ENCODE assay signal across 22 cellular contexts in genomic region chr14:59362533-59362932, GRCh38.
DNase-seq lines count a peak whose midpoint lies in the region; FAIRE-seq and TF ChIP-seq lines count a peak whose summit lies in the region.
"Had no signal": no experiment of that assay in that cellular context is flagged by ENCODE, and none has a peak within 500 bp of the region (broad histone marks: within the 10 kb centered on the region; RNA-seq: fewer than 3 reads in every experiment).

No MANE protein-coding gene starts in this region.

- no peaks in the 10 kb centered on the region for H3K27me3 Mint-ChIP-seq in Caco-2 (ENCODE audit: insufficient read depth, unreplicated experiment)
- H3K27me3 Mint-ChIP-seq: activated CD4-positive, alpha-beta T cell treated with anti-CD3 and anti-CD28 coated beads, Interleukin-2, amount 10 ng/mL, durations not matched to agents 24 days and 14 days; activated naive CD8-positive, alpha-beta T cell; activated T-cell treated with anti-CD3 and anti-CD28 coated beads, Interleukin-2, amount 50 U/mL, for 24 hours had no signal

- CTCF ChIA-PET in Caco-2 (lab: Charles Lee) = no interaction called here

- H3K36me3 Mint-ChIP-seq in Caco-2 (ENCODE audit: insufficient read depth, unreplicated experiment) = peaks cover 24% of the 10 kb centered on the region

- no peak overlapping the region for H2AFZ ChIP-seq in keratinocyte (ENCODE audit: control insufficient read depth, low read length)

- H3K4me3 ChIP-seq in cardiac fibroblast (replicated peaks in 1 of 2; ENCODE audit: low read depth in 2 of 2, low read length in 2 of 2) = no peak overlapping the region
- peak overlapping the region in 1 of 3 experiments; percentile 90 for H3K4me3 ChIP-seq in keratinocyte (ENCODE audit: control insufficient read depth in 2 of 3, extremely low read depth in 1 of 3, insufficient read depth in 2 of 3, low read depth in 1 of 3, low read length in 3 of 3)
- H3K4me3 ChIP-seq in Caco-2 (ENCODE audit: low read depth, low read length) = no peak overlapping the region
- H3K4me3 ChIP-seq: stomach had no signal

- BruUV-seq in Caco-2 (replicated peaks; lab: Mats Ljungman, UMichigan) = no TSS peak

- H3K27ac Mint-ChIP-seq in Caco-2 (ENCODE audit: unreplicated experiment) = no peak overlapping the region
- H3K27ac Mint-ChIP-seq: activated CD4-positive, alpha-beta T cell treated with anti-CD3 and anti-CD28 coated beads, Interleukin-2, amount 10 ng/mL, durations not matched to agents 24 days and 14 days; activated naive CD8-positive, alpha-beta T cell; activated T-cell treated with anti-CD3 and anti-CD28 coated beads, Interleukin-2, amount 50 U/mL, for 24 hours; endodermal cell; mesothelial cell of epicardium had no signal

- no peaks in the 10 kb centered on the region for H3K9me1 ChIP-seq in keratinocyte (ENCODE audit: control insufficient read depth, extremely low read depth, insufficient read depth, low read length)

- no peak overlapping the region for H3K4me3 Mint-ChIP-seq in Caco-2 (ENCODE audit: unreplicated experiment)
- H3K4me3 Mint-ChIP-seq: activated CD4-positive, alpha-beta T cell treated with anti-CD3 and anti-CD28 coated beads, Interleukin-2, amount 10 ng/mL, durations not matched to agents 24 days and 14 days; activated naive CD8-positive, alpha-beta T cell; activated T-cell treated with anti-CD3 and anti-CD28 coated beads, Interleukin-2, amount 50 U/mL, for 24 hours; endodermal cell; mesothelial cell of epicardium had no signal

- H4K20me1 ChIP-seq in keratinocyte (ENCODE audit: control insufficient read depth, extremely low read depth, insufficient read depth, low read length) = no peaks in the 10 kb centered on the region

- H3K4me2 ChIP-seq in keratinocyte (ENCODE audit: control insufficient read depth, extremely low read depth, insufficient read depth, low read depth, low read length) = peak overlapping the region; percentile 95

- POLR2A ChIA-PET in Caco-2 (lab: Charles Lee) = no interaction called here

- DNase-seq in EH (ENCODE audit: low read depth) (peak; percentile 22), NCI-H226 (peak; percentile 74), cardiac fibroblast (ENCODE audit: low read depth in 2 of 2) (peak; percentile 53), keratinocyte (ENCODE audit: low read depth, low spot score) (no peak), SKM-1 treated with dmso at 0.1 percent for 144 hours (lab: John Stamatoyannopoulos, UW; ENCODE audit: unreplicated experiment) (no peak), NCI-H526 treated with DMSO at 0.1 percent for 48 hours (lab: John Stamatoyannopoulos, UW) (no peak), Caco-2 (no peak)
- DNase-seq in activated effector memory CD4-positive, alpha-beta T cell treated with Interleukin-2 at 50 U/mL for 16 hours = no peak
- DNase-seq: activated CD4-positive, alpha-beta T cell treated with anti-CD3 and anti-CD28 coated beads, Interleukin-2, amount 10 ng/mL, durations not matched to agents 24 days and 14 days; activated T-cell treated with anti-CD3 and anti-CD28 coated beads, Interleukin-2, amount 50 U/mL, for 24 hours; COR-L47; endodermal cell; GF-D8; H7; head of caudate nucleus; islet precursor cell; NCI-H1694; NCI-H446 treated with DMSO at 0.1 percent for 48 hours; stomach had no signal

- H3K27ac ChIP-seq in keratinocyte (ENCODE audit: control insufficient read depth, insufficient read depth, low read length) = peak overlapping the region; percentile 98
- H3K27ac ChIP-seq: stomach had no signal

- peak overlapping the region; percentile 87 for H3K9ac ChIP-seq in keratinocyte (ENCODE audit: control insufficient read depth, extremely low read depth, insufficient read depth, low read length)

- FAIRE-seq in keratinocyte (lab: Jason Lieb, UNC) = peak; percentile 76
- FAIRE-seq: GM12892 had no signal

- dilution Hi-C loops in keratinocyte (cut with MboI; ENCODE audit: extremely low pct_ligation_motif_present, low sequenced_read_pairs) = no loop called here

- TF ChIP-seq CTCF in cardiac fibroblast (IDR thresholded peaks at IDR 0.05; ENCODE audit: low read depth, low read length) (no peak), keratinocyte (optimal IDR thresholded peaks at IDR 0.05 in 1 of 3, IDR thresholded peaks at IDR 0.05 in 1 of 3, conservative IDR thresholded peaks at IDR 0.05 in 1 of 3; ENCODE audit: extremely low read depth in 1 of 3, insufficient read depth in 2 of 3, low read length in 3 of 3) (no peak), Caco-2 (IDR thresholded peaks at IDR 0.05; ENCODE audit: insufficient read depth in 1 of 2, low read depth in 1 of 2, low read length in 1 of 2, severe bottlenecking in 1 of 2, unreplicated experiment in 1 of 2) (no peak)

- H3K36me3 ChIP-seq in keratinocyte (ENCODE audit: control insufficient read depth in 2 of 2, extremely low read depth in 1 of 2, insufficient read depth in 2 of 2, low read length in 2 of 2) (peaks cover 2 to 8% of the 10 kb centered on the region in 2 experiments), Caco-2 (ENCODE audit: control insufficient read depth, insufficient read depth, low read length) (no peaks in the 10 kb centered on the region)

- no peaks in the 10 kb centered on the region for H3K9me3 Mint-ChIP-seq in Caco-2 (ENCODE audit: unreplicated experiment)
- H3K9me3 Mint-ChIP-seq: activated CD4-positive, alpha-beta T cell treated with anti-CD3 and anti-CD28 coated beads, Interleukin-2, amount 10 ng/mL, durations not matched to agents 24 days and 14 days; activated T-cell treated with anti-CD3 and anti-CD28 coated beads, Interleukin-2, amount 50 U/mL, for 24 hours; endodermal cell; mesothelial cell of epicardium had no signal

- H3K27me3 ChIP-seq in keratinocyte (ENCODE audit: control insufficient read depth, extremely low read depth, insufficient read depth, low read length) (no peaks in the 10 kb centered on the region), Caco-2 (replicated peaks; ENCODE audit: control insufficient read depth, insufficient read depth, low read length) (no peaks in the 10 kb centered on the region)
- H3K27me3 ChIP-seq: stomach had no signal

- peaks cover 80% of the 10 kb centered on the region for H3K4me1 ChIP-seq in keratinocyte (ENCODE audit: control insufficient read depth, extremely low read depth, insufficient read depth, low read length)
- H3K4me1 ChIP-seq in Caco-2 = peaks cover 12% of the 10 kb centered on the region

- intact Hi-C loops in Caco-2 (cut with micrococcal nuclease; ENCODE audit: unreplicated experiment) = no loop called here

- peaks cover 31% of the 10 kb centered on the region for H3K79me2 ChIP-seq in keratinocyte (ENCODE audit: control insufficient read depth, insufficient read depth, low read length)

- H3K4me1 Mint-ChIP-seq in Caco-2 (ENCODE audit: low read depth, unreplicated experiment) = peaks cover 9% of the 10 kb centered on the region
- H3K4me1 Mint-ChIP-seq: activated CD4-positive, alpha-beta T cell treated with anti-CD3 and anti-CD28 coated beads, Interleukin-2, amount 10 ng/mL, durations not matched to agents 24 days and 14 days had no signal

- H3K9me3 ChIP-seq in keratinocyte (ENCODE audit: control insufficient read depth, low read depth, low read length) = no peaks in the 10 kb centered on the region
- no peaks in the 10 kb centered on the region for H3K9me3 ChIP-seq in Caco-2
- H3K9me3 ChIP-seq: stomach had no signal

Comparison
In these comparisons a context has a peak if more than half of its experiments do, and no peak if none do; other contexts are left out.
1. DNase-seq: peak in EH (single experiment), NCI-H226 (single experiment) and cardiac fibroblast (2 of 2); none in keratinocyte (single experiment), SKM-1 treated with dmso at 0.1 percent for 144 hours (single experiment), NCI-H526 treated with DMSO at 0.1 percent for 48 hours (single experiment), activated effector memory CD4-positive, alpha-beta T cell treated with Interleukin-2 at 50 U/mL for 16 hours (single experiment) and Caco-2 (0 of 2).